Comparison of ENCODE assay signal across 9 cellular contexts in the genomic region with DNA sequence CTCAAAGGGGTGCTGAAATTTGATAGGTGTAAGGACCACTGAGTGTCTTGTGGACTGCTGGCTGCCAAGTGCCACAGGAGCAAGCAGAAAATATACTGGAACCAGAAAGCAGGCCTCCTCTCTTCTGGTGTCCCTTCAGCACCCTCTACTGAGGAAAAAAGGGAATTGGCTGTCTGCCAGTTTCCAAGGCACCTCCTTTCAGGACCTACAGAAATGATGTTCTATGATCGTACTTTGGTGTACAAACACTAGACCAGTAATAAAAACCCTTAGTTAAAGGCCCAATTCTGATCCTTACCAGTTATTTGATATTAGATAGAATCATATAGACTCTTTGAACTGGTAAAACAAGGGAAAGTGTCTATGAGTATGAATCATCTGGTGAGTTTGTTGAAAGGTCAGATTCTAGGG. TPM values are rescaled to one million over a fixed set of nuclear protein-coding genes. Genes with fewer than 3 reads are reported as not detected.
DNase-seq lines count a peak whose midpoint lies in the region; FAIRE-seq and TF ChIP-seq lines count a peak whose summit lies in the region.
"Had no signal": no experiment of that assay in that cellular context is flagged by ENCODE, and none has a peak within 500 bp of the region (broad histone marks: within the 10 kb centered on the region; RNA-seq: fewer than 3 reads in every experiment).

No MANE protein-coding gene starts in this region.

- H3K9ac ChIP-seq in kidney (ENCODE audit: low read length in 2 of 2), result no peak overlapping the region

- TF ChIP-seq CTCF in GM12873 (IDR thresholded peaks at IDR 0.05; ENCODE audit: insufficient read depth, low read depth, low read length, missing control alignments) (peak; percentile 60), bronchial epithelial cell (IDR thresholded peaks at IDR 0.05; ENCODE audit: insufficient read depth, low read length, severe bottlenecking) (peak; percentile 55), kidney (IDR thresholded peaks at IDR 0.05; ENCODE audit: borderline replicate concordance, extremely low read depth, insufficient read depth) (peak; percentile 53)

- H3K4me3 ChIP-seq in bronchial epithelial cell (ENCODE audit: low read depth, low read length) (no peak overlapping the region), kidney (ENCODE audit: low read length in 2 of 2) (no peak overlapping the region)
- H3K4me3 ChIP-seq: skin epidermis had no signal

- FAIRE-seq in bronchial epithelial cell (lab: Jason Lieb, UNC) (no peak), kidney (lab: Jason Lieb, UNC) (no peak)

- H3K9me3 ChIP-seq in kidney (ENCODE audit: control insufficient read depth in 1 of 2, low read length in 2 of 2), result no peaks in the 10 kb centered on the region

- no peak overlapping the region for H3K27ac ChIP-seq in kidney (ENCODE audit: low read depth in 2 of 2, low read length in 2 of 2)

- DNase-seq in ACHN (peak; percentile 91), NCI-H146 (lab: John Stamatoyannopoulos, UW) (peak; percentile 75), T follicular helper cell (ENCODE audit: low read depth) (peak; percentile 27), bronchial epithelial cell (ENCODE audit: low read depth) (peak; percentile 72), kidney (peak; percentile 14)
- peak; percentile 8 for DNase-seq in stimulated activated CD4-positive, alpha-beta T cell treated with anti-CD3 and anti-CD28 coated beads, Interleukin-4, amount 100 ng/mL, for 1 hour
- no peak for DNase-seq in NK-92 treated with Interleukin-12 subunit alpha and Interleukin-12 subunit beta, amount 100 ng/mL, for 24 hours (lab: John Stamatoyannopoulos, UW)

- H3K36me3 ChIP-seq in bronchial epithelial cell (ENCODE audit: control insufficient read depth, insufficient read depth, low read length), result no peaks in the 10 kb centered on the region
- H3K36me3 ChIP-seq in kidney (ENCODE audit: control insufficient read depth in 1 of 2, insufficient read depth in 2 of 2, low read length in 2 of 2), result no peaks in the 10 kb centered on the region

- intact Hi-C loops in kidney (cut with DNase I), result no loop called here

- in situ Hi-C loops in ACHN (cut with HindIII; ENCODE audit: low pct_ligation_motif_present, low pct_unique_long_range_greater_than_20kb, low sequenced_read_pairs), result no loop called here

- no peaks in the 10 kb centered on the region for H3K4me1 ChIP-seq in kidney (ENCODE audit: control insufficient read depth in 1 of 2, insufficient read depth in 1 of 2, low read depth in 1 of 2, low read length in 2 of 2)

- no peaks in the 10 kb centered on the region for H3K27me3 ChIP-seq in bronchial epithelial cell (ENCODE audit: control insufficient read depth, insufficient read depth, low read length)

RNA-seq across cellular contexts. Expression of a gene that starts 35.8 kb away (rescaled TPM):
- total RNA-seq in bronchial epithelial cell (10.3 and 19.5 TPM in 2 replicates), kidney (44.1 TPM)
- polyA plus RNA-seq in kidney (ENCODE audit: insufficient read depth, low read depth, low replicate concordance), result 18.3 TPM

RNA-seq across cellular contexts. Expression of a gene that starts 41.8 kb away (rescaled TPM):
- total RNA-seq in bronchial epithelial cell (3.2 and 3.8 TPM in 2 replicates), kidney (16.6 TPM)
- 4.5 TPM for polyA plus RNA-seq in kidney (ENCODE audit: insufficient read depth, low read depth, low replicate concordance)
